1 cellular context compared by ENCODE assay signal in the genomic region with DNA sequence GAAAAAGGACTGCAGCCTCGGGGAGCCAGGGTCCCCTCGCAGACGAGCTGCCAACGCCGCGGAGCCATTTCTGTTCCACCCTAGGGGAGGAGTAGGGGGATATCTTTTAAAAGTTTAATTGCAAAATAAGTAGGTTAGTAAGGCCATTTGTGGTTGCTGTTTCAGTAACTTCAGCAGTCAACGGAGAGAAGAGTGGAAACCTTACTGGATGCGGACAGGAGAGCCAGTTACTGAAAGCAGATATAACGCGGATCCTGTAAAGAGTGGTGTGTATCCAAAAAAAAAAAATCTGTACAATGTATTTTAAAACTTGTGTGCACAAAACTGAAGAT.
TF ChIP-seq lines count a peak whose summit lies in the region.

No MANE protein-coding gene starts in this region.

TF ChIP-seq in GM12878, 131 proteins besides CTCF, POLR2A, EP300 and RAD21 (continues in another document):
- TF ChIP-seq, protein P1, sequence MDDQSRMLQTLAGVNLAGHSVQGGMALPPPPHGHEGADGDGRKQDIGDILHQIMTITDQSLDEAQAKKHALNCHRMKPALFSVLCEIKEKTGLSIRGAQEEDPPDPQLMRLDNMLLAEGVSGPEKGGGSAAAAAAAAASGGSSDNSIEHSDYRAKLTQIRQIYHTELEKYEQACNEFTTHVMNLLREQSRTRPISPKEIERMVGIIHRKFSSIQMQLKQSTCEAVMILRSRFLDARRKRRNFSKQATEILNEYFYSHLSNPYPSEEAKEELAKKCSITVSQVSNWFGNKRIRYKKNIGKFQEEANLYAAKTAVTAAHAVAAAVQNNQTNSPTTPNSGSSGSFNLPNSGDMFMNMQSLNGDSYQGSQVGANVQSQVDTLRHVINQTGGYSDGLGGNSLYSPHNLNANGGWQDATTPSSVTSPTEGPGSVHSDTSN (IDR thresholded peaks at IDR 0.05; ENCODE audit: insufficient replicate concordance, low read depth, low read length): no peak
- TF ChIP-seq STAT3 (IDR thresholded peaks at IDR 0.05; ENCODE audit: low read depth, low read length) (no peak), IRF4 (IDR thresholded peaks at IDR 0.05; ENCODE audit: low read depth, low read length) (no peak), EGR1 (IDR thresholded peaks at IDR 0.05; ENCODE audit: borderline replicate concordance in 1 of 2, low read depth in 2 of 2, low read length in 2 of 2) (no peak), SREBF1 (IDR thresholded peaks at IDR 0.05; ENCODE audit: low read length) (no peak), JUNB (IDR thresholded peaks at IDR 0.05) (no peak), TCF12 (IDR thresholded peaks at IDR 0.05; ENCODE audit: low read depth, low read length) (no peak), BMI1 (IDR thresholded peaks at IDR 0.05; ENCODE audit: borderline replicate concordance) (no peak), MTA2 (IDR thresholded peaks at IDR 0.05; ENCODE audit: low read depth) (no peak), RFX5 (IDR thresholded peaks at IDR 0.05; ENCODE audit: low read depth, low read length) (no peak), MXI1 (IDR thresholded peaks at IDR 0.05; ENCODE audit: low read depth, low read length) (no peak), NR2C2 (IDR thresholded peaks at IDR 0.05; ENCODE audit: borderline replicate concordance, control insufficient read depth, insufficient read length, low read depth) (no peak), NFIC (IDR thresholded peaks at IDR 0.05; ENCODE audit: low read depth, low read length) (no peak), FOXM1 (IDR thresholded peaks at IDR 0.05; ENCODE audit: low read depth, low read length) (0 out of 2 replicates have a peak, but pooled peaks have one; percentile 12), HCFC1 (IDR thresholded peaks at IDR 0.05; ENCODE audit: low read length) (no peak), CHD1 (IDR thresholded peaks at IDR 0.05; ENCODE audit: low read depth, low read length) (no peak; the same call in 1 of the 2 replicates), PAX5 (IDR thresholded peaks at IDR 0.05; ENCODE audit: borderline replicate concordance, low read depth, low read length) (no peak), ZNF207 (IDR thresholded peaks at IDR 0.05; ENCODE audit: borderline replicate concordance) (no peak), CEBPB (IDR thresholded peaks at IDR 0.05; ENCODE audit: borderline replicate concordance in 1 of 2, low read depth in 2 of 2, low read length in 2 of 2) (no peak), CBX5 (IDR thresholded peaks at IDR 0.05; ENCODE audit: low read depth) (no peak), POLR2AphosphoS2 (IDR thresholded peaks at IDR 0.05; ENCODE audit: low read depth, low read length) (no peak), YY1 (IDR thresholded peaks at IDR 0.05; ENCODE audit: low read depth, low read length) (no peak), SIX5 (IDR thresholded peaks at IDR 0.05; ENCODE audit: low read depth, low read length, severe bottlenecking) (no peak), NR2F1 (conservative IDR thresholded peaks at IDR 0.05) (no peak)
- TF ChIP-seq, protein P2, sequence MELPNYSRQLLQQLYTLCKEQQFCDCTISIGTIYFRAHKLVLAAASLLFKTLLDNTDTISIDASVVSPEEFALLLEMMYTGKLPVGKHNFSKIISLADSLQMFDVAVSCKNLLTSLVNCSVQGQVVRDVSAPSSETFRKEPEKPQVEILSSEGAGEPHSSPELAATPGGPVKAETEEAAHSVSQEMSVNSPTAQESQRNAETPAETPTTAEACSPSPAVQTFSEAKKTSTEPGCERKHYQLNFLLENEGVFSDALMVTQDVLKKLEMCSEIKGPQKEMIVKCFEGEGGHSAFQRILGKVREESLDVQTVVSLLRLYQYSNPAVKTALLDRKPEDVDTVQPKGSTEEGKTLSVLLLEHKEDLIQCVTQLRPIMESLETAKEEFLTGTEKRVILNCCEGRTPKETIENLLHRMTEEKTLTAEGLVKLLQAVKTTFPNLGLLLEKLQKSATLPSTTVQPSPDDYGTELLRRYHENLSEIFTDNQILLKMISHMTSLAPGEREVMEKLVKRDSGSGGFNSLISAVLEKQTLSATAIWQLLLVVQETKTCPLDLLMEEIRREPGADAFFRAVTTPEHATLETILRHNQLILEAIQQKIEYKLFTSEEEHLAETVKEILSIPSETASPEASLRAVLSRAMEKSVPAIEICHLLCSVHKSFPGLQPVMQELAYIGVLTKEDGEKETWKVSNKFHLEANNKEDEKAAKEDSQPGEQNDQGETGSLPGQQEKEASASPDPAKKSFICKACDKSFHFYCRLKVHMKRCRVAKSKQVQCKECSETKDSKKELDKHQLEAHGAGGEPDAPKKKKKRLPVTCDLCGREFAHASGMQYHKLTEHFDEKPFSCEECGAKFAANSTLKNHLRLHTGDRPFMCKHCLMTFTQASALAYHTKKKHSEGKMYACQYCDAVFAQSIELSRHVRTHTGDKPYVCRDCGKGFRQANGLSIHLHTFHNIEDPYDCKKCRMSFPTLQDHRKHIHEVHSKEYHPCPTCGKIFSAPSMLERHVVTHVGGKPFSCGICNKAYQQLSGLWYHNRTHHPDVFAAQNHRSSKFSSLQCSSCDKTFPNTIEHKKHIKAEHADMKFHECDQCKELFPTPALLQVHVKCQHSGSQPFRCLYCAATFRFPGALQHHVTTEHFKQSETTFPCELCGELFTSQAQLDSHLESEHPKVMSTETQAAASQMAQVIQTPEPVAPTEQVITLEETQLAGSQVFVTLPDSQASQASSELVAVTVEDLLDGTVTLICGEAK (IDR thresholded peaks at IDR 0.05; ENCODE audit: borderline replicate concordance): no peak
- TF ChIP-seq, protein P3, sequence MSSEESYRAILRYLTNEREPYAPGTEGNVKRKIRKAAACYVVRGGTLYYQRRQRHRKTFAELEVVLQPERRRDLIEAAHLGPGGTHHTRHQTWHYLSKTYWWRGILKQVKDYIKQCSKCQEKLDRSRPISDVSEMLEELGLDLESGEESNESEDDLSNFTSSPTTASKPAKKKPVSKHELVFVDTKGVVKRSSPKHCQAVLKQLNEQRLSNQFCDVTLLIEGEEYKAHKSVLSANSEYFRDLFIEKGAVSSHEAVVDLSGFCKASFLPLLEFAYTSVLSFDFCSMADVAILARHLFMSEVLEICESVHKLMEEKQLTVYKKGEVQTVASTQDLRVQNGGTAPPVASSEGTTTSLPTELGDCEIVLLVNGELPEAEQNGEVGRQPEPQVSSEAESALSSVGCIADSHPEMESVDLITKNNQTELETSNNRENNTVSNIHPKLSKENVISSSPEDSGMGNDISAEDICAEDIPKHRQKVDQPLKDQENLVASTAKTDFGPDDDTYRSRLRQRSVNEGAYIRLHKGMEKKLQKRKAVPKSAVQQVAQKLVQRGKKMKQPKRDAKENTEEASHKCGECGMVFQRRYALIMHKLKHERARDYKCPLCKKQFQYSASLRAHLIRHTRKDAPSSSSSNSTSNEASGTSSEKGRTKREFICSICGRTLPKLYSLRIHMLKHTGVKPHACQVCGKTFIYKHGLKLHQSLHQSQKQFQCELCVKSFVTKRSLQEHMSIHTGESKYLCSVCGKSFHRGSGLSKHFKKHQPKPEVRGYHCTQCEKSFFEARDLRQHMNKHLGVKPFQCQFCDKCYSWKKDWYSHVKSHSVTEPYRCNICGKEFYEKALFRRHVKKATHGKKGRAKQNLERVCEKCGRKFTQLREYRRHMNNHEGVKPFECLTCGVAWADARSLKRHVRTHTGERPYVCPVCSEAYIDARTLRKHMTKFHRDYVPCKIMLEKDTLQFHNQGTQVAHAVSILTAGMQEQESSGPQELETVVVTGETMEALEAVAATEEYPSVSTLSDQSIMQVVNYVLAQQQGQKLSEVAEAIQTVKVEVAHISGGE (CRISPR knock-in tag; IDR thresholded peaks at IDR 0.05): no peak
- TF ChIP-seq, protein P4, sequence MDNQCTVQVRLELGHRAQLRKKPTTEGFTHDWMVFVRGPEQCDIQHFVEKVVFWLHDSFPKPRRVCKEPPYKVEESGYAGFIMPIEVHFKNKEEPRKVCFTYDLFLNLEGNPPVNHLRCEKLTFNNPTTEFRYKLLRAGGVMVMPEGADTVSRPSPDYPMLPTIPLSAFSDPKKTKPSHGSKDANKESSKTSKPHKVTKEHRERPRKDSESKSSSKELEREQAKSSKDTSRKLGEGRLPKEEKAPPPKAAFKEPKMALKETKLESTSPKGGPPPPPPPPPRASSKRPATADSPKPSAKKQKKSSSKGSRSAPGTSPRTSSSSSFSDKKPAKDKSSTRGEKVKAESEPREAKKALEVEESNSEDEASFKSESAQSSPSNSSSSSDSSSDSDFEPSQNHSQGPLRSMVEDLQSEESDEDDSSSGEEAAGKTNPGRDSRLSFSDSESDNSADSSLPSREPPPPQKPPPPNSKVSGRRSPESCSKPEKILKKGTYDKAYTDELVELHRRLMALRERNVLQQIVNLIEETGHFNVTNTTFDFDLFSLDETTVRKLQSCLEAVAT (IDR thresholded peaks at IDR 0.05): peak; percentile 79; the same call in 1 of the 2 replicates
- TF ChIP-seq, protein P5, sequence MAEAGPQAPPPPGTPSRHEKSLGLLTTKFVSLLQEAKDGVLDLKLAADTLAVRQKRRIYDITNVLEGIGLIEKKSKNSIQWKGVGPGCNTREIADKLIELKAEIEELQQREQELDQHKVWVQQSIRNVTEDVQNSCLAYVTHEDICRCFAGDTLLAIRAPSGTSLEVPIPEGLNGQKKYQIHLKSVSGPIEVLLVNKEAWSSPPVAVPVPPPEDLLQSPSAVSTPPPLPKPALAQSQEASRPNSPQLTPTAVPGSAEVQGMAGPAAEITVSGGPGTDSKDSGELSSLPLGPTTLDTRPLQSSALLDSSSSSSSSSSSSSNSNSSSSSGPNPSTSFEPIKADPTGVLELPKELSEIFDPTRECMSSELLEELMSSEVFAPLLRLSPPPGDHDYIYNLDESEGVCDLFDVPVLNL (IDR thresholded peaks at IDR 0.05; ENCODE audit: low read depth, low read length): no peak
- TF ChIP-seq, protein P6, sequence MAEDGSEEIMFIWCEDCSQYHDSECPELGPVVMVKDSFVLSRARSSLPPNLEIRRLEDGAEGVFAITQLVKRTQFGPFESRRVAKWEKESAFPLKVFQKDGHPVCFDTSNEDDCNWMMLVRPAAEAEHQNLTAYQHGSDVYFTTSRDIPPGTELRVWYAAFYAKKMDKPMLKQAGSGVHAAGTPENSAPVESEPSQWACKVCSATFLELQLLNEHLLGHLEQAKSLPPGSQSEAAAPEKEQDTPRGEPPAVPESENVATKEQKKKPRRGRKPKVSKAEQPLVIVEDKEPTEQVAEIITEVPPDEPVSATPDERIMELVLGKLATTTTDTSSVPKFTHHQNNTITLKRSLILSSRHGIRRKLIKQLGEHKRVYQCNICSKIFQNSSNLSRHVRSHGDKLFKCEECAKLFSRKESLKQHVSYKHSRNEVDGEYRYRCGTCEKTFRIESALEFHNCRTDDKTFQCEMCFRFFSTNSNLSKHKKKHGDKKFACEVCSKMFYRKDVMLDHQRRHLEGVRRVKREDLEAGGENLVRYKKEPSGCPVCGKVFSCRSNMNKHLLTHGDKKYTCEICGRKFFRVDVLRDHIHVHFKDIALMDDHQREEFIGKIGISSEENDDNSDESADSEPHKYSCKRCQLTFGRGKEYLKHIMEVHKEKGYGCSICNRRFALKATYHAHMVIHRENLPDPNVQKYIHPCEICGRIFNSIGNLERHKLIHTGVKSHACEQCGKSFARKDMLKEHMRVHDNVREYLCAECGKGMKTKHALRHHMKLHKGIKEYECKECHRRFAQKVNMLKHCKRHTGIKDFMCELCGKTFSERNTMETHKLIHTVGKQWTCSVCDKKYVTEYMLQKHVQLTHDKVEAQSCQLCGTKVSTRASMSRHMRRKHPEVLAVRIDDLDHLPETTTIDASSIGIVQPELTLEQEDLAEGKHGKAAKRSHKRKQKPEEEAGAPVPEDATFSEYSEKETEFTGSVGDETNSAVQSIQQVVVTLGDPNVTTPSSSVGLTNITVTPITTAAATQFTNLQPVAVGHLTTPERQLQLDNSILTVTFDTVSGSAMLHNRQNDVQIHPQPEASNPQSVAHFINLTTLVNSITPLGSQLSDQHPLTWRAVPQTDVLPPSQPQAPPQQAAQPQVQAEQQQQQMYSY (CRISPR knock-in tag; IDR thresholded peaks at IDR 0.05): no peak
- TF ChIP-seq, protein P7, sequence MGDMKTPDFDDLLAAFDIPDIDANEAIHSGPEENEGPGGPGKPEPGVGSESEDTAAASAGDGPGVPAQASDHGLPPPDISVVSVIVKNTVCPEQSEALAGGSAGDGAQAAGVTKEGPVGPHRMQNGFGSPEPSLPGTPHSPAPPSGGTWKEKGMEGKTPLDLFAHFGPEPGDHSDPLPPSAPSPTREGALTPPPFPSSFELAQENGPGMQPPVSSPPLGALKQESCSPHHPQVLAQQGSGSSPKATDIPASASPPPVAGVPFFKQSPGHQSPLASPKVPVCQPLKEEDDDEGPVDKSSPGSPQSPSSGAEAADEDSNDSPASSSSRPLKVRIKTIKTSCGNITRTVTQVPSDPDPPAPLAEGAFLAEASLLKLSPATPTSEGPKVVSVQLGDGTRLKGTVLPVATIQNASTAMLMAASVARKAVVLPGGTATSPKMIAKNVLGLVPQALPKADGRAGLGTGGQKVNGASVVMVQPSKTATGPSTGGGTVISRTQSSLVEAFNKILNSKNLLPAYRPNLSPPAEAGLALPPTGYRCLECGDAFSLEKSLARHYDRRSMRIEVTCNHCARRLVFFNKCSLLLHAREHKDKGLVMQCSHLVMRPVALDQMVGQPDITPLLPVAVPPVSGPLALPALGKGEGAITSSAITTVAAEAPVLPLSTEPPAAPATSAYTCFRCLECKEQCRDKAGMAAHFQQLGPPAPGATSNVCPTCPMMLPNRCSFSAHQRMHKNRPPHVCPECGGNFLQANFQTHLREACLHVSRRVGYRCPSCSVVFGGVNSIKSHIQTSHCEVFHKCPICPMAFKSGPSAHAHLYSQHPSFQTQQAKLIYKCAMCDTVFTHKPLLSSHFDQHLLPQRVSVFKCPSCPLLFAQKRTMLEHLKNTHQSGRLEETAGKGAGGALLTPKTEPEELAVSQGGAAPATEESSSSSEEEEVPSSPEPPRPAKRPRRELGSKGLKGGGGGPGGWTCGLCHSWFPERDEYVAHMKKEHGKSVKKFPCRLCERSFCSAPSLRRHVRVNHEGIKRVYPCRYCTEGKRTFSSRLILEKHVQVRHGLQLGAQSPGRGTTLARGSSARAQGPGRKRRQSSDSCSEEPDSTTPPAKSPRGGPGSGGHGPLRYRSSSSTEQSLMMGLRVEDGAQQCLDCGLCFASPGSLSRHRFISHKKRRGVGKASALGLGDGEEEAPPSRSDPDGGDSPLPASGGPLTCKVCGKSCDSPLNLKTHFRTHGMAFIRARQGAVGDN (IDR thresholded peaks at IDR 0.05): 0 out of 2 replicates have a peak, but pooled peaks have one; percentile 41
- TF ChIP-seq, protein P8, sequence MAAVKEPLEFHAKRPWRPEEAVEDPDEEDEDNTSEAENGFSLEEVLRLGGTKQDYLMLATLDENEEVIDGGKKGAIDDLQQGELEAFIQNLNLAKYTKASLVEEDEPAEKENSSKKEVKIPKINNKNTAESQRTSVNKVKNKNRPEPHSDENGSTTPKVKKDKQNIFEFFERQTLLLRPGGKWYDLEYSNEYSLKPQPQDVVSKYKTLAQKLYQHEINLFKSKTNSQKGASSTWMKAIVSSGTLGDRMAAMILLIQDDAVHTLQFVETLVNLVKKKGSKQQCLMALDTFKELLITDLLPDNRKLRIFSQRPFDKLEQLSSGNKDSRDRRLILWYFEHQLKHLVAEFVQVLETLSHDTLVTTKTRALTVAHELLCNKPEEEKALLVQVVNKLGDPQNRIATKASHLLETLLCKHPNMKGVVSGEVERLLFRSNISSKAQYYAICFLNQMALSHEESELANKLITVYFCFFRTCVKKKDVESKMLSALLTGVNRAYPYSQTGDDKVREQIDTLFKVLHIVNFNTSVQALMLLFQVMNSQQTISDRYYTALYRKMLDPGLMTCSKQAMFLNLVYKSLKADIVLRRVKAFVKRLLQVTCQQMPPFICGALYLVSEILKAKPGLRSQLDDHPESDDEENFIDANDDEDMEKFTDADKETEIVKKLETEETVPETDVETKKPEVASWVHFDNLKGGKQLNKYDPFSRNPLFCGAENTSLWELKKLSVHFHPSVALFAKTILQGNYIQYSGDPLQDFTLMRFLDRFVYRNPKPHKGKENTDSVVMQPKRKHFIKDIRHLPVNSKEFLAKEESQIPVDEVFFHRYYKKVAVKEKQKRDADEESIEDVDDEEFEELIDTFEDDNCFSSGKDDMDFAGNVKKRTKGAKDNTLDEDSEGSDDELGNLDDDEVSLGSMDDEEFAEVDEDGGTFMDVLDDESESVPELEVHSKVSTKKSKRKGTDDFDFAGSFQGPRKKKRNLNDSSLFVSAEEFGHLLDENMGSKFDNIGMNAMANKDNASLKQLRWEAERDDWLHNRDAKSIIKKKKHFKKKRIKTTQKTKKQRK (IDR thresholded peaks at IDR 0.05; ENCODE audit: low read depth, low read length): no peak
